29 cellular contexts compared by ENCODE assay signal in the genomic region with DNA sequence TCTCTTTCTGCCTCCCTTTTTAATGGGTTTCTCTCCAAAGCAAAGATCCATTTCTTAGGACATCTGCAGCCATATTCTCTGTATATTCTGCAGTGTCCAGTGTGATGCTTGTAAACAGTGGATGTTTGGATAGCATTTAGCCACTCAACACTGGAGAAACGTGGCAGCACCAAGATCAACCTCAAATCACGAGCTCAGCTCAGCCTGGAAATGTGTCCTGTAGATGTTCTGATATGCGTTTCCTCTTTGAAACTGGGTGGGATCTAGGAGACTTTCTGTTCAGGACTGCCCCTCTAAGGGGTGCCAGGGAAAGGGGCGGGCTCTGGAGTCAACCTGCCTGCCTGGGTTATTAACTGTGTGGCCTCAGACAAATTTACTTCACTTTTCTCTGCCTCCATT.
"Had no signal": no experiment of that assay in that cellular context is flagged by ENCODE, and none has a peak within 500 bp of the region (broad histone marks: within the 10 kb centered on the region; RNA-seq: fewer than 3 reads in every experiment).

No MANE protein-coding gene starts in this region.

- H3K9me3 Mint-ChIP-seq: activated T-cell treated with anti-CD3 and anti-CD28 coated beads, Interleukin-2, amount 50 U/mL, for 4 hours; activated T-helper 2 cell treated with anti-CD3 and anti-CD28 coated beads, Interferon-gamma antibody, Interleukin-2, Interleukin-4, amounts not matched to agents 10 μg/mL and 5 μg/mL and 100 μg/mL, durations not matched to agents 14 hours and 24 hours and 36 hours; central memory CD8-positive, alpha-beta T cell; nephron progenitor cell; T-helper 1 cell treated with Interleukin-12 subunit alpha and Interleukin-12 subunit beta and Interleukin-4 antibody, amounts not matched to agents 30 μg/mL and 1 μg/mL, for 36 hours had no signal

- H3K4me1 Mint-ChIP-seq: activated B cell treated with CpG ODN at 0.5 μM for 24 hours; activated CD4-positive, alpha-beta T cell treated with anti-CD3 and anti-CD28 coated beads for 36 hours; central memory CD8-positive, alpha-beta T cell; stimulated activated naive B cell treated with anti-CD40 and anti-IgM and Interleukin-4, amounts not matched to agents 10 μg/mL and 1 μg/mL and 100 μg/mL, for 72 hours had no signal

- H3K4me1 ChIP-seq: ascending aorta, colonic mucosa, gastrocnemius medialis had no signal

- H3K27ac Mint-ChIP-seq: activated B cell treated with CpG ODN at 0.5 μM for 24 hours; activated CD4-positive, alpha-beta T cell treated with anti-CD3 and anti-CD28 coated beads for 36 hours; activated naive CD8-positive, alpha-beta T cell; activated T-helper 2 cell treated with anti-CD3 and anti-CD28 coated beads, Interferon-gamma antibody, Interleukin-2, Interleukin-4, amounts not matched to agents 10 μg/mL and 5 μg/mL and 100 μg/mL, durations not matched to agents 14 hours and 24 hours and 36 hours; nephron progenitor cell; stimulated activated naive B cell treated with anti-CD40 and anti-IgM and Interleukin-4, amounts not matched to agents 10 μg/mL and 1 μg/mL and 100 μg/mL, for 72 hours; T-helper 1 cell treated with Interleukin-12 subunit alpha and Interleukin-12 subunit beta and Interleukin-4 antibody, amounts not matched to agents 30 μg/mL and 1 μg/mL, for 36 hours had no signal

- H3K36me3 Mint-ChIP-seq: activated naive CD8-positive, alpha-beta T cell had no signal

- H3K9me3 ChIP-seq: adrenal gland, ascending aorta, colonic mucosa, esophagus squamous epithelium, gastrocnemius medialis, mucosa of descending colon, sigmoid colon, testis had no signal

- ATAC-seq: activated CD4-positive, alpha-beta T cell treated with anti-CD3 and anti-CD28 coated beads for 36 hours; activated T-cell treated with anti-CD3 and anti-CD28 coated beads, Interleukin-2, amount 50 U/mL, for 4 hours; gastrocnemius medialis; stimulated activated naive B cell treated with anti-CD40 and anti-IgM and Interleukin-4, amounts not matched to agents 10 μg/mL and 1 μg/mL and 100 μg/mL, for 72 hours had no signal

- H3K4me3 Mint-ChIP-seq: activated B cell treated with CpG ODN at 0.5 μM for 24 hours; activated CD4-positive, alpha-beta T cell treated with anti-CD3 and anti-CD28 coated beads for 36 hours; activated naive CD8-positive, alpha-beta T cell; activated T-cell treated with anti-CD3 and anti-CD28 coated beads, Interleukin-2, amount 50 U/mL, for 4 hours; central memory CD8-positive, alpha-beta T cell; nephron progenitor cell; stimulated activated naive B cell treated with anti-CD40 and anti-IgM and Interleukin-4, amounts not matched to agents 10 μg/mL and 1 μg/mL and 100 μg/mL, for 72 hours; T-helper 1 cell treated with Interleukin-12 subunit alpha and Interleukin-12 subunit beta and Interleukin-4 antibody, amounts not matched to agents 30 μg/mL and 1 μg/mL, for 36 hours had no signal

- H3K4me3 ChIP-seq: adrenal gland, ascending aorta, colonic mucosa, esophagus squamous epithelium, gastrocnemius medialis, mucosa of descending colon, sigmoid colon, smooth muscle cell, testis had no signal

- H3K4me2 ChIP-seq: smooth muscle cell had no signal

- DNase-seq: activated B cell treated with CpG ODN at 0.5 μM for 24 hours; activated CD4-positive, alpha-beta T cell treated with anti-CD3 and anti-CD28 coated beads for 36 hours; activated CD4-positive, alpha-beta T cell treated with anti-CD3 and anti-CD28 coated beads, Interleukin-2, amount 50 U/mL, for 4 hours; activated CD8-positive, alpha-beta memory T cell treated with anti-CD3 and anti-CD28 coated beads, Interleukin-2, amount 50 U/mL, for 48 hours; activated naive CD4-positive, alpha-beta T cell; activated T-cell treated with anti-CD3 and anti-CD28 coated beads, Interleukin-2, amount 50 U/mL, for 4 hours; adrenal gland; esophagus squamous epithelium; gastrocnemius medialis; hypothalamus; left ventricle myocardium superior; nephron progenitor cell; nucleus accumbens; posterior cingulate gyrus; retina; sigmoid colon; stimulated activated CD4-positive, alpha-beta T cell treated with anti-CD3 and anti-CD28 coated beads, Interleukin-15, amount 100 ng/mL, for 24 hours; stimulated activated CD4-positive, alpha-beta T cell treated with anti-CD3 and anti-CD28 coated beads, Interleukin-2, amount 100 ng/mL, for 48 hours; stimulated activated CD8-positive, alpha-beta memory T cell treated with anti-CD3 and anti-CD28 coated beads, Interleukin-4, amount 100 ng/mL, for 48 hours; stimulated activated naive B cell treated with anti-CD40 and anti-IgM and Interleukin-4, amounts not matched to agents 10 μg/mL and 1 μg/mL and 100 μg/mL, for 72 hours; testis had no signal

- H3K27me3 ChIP-seq: adrenal gland, ascending aorta, colonic mucosa, esophagus squamous epithelium, gastrocnemius medialis, sigmoid colon, testis had no signal

- H3K36me3 ChIP-seq: adrenal gland, ascending aorta, colonic mucosa, esophagus squamous epithelium, gastrocnemius medialis, sigmoid colon had no signal

- H3K27ac ChIP-seq: adrenal gland, ascending aorta, colonic mucosa, esophagus squamous epithelium, gastrocnemius medialis, sigmoid colon, testis had no signal
